In the genomic region with DNA sequence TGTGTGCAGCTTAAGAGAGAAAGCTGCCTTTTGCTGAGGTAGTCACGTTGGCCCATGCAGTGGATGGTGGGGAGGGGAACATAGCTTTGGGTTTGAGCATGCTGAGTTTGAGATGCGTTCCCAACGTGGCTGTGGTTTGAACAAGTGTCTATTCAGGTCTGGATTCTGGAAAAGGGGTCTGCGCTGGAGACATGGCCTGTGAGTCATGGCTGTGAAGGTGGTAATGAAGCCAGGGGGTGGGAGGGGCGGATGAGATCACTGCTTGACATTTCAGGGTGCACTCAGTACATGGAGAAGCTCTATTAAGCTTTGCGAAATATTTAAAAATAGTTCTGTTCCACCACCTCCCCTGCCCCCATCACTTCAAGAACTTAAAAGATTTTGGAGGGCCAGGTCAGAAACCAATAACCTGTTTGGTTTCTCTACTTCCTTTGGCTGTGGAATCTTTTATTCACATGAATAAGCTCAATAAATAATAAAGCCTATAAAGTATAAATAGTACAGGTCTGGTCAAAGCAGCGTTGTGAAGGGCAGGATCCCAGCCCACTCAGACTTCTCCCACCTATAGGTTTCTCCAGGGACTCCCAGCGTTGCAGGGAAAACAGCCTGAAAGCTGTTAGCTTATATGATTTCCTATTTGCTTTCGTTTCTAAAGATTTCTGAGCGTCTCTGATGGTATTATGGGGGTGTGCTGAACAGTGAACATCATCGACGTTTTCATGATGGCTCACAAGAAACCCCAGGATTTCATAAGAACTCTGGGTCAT, we compare ENCODE assay signal across 12 cellular contexts.
"Had no signal": no experiment of that assay in that cellular context is flagged by ENCODE, and none has a peak within 500 bp of the region (broad histone marks: within the 10 kb centered on the region; RNA-seq: fewer than 3 reads in every experiment).

No MANE protein-coding gene starts in this region.

- H3K36me3 ChIP-seq: tibial artery had no signal

- H3K4me1 ChIP-seq: tibial artery had no signal

- H3K4me1 Mint-ChIP-seq: activated naive CD8-positive, alpha-beta T cell treated with anti-CD3 and anti-CD28 coated beads, Interleukin-2, amount 10 ng/mL, durations not matched to agents 7 days and 5 days; T-cell had no signal

- H3K27ac Mint-ChIP-seq: activated naive CD8-positive, alpha-beta T cell treated with anti-CD3 and anti-CD28 coated beads, Interleukin-2, amount 10 ng/mL, durations not matched to agents 7 days and 5 days; T-cell had no signal

- H3K27me3 ChIP-seq: dorsolateral prefrontal cortex, tibial artery had no signal

- H3K79me2 ChIP-seq: hepatocyte had no signal

- H3K4me3 Mint-ChIP-seq: activated naive CD8-positive, alpha-beta T cell treated with anti-CD3 and anti-CD28 coated beads, Interleukin-2, amount 10 ng/mL, durations not matched to agents 7 days and 5 days; T-cell had no signal

- H3K36me3 Mint-ChIP-seq: activated naive CD8-positive, alpha-beta T cell treated with anti-CD3 and anti-CD28 coated beads, Interleukin-2, amount 10 ng/mL, durations not matched to agents 7 days and 5 days; T-cell had no signal

- H3K27me3 Mint-ChIP-seq: activated naive CD8-positive, alpha-beta T cell treated with anti-CD3 and anti-CD28 coated beads, Interleukin-2, amount 10 ng/mL, durations not matched to agents 7 days and 5 days had no signal

- H3K4me3 ChIP-seq: dorsolateral prefrontal cortex, hepatocyte, tibial artery had no signal

- H2AFZ ChIP-seq: hepatocyte had no signal

- H3K4me2 ChIP-seq: hepatocyte had no signal

- H3K27ac ChIP-seq: dorsolateral prefrontal cortex, hepatocyte, tibial artery had no signal

- DNase-seq: activated CD4-positive, CD25-positive, alpha-beta regulatory T cell treated with anti-CD3 and anti-CD28 coated beads, Interleukin-2, amount 50 U/mL, for 72 hours; activated naive CD4-positive, alpha-beta T cell; activated naive CD8-positive, alpha-beta T cell treated with anti-CD3 and anti-CD28 coated beads, Interleukin-2, amount 10 ng/mL, durations not matched to agents 7 days and 5 days; dorsolateral prefrontal cortex; posterior cingulate gyrus; stimulated activated CD4-positive, alpha-beta T cell treated with anti-CD3 and anti-CD28 coated beads, Interleukin-15, amount 100 ng/mL, for 24 hours; stimulated activated CD4-positive, alpha-beta T cell treated with anti-CD3 and anti-CD28 coated beads, Interleukin-4, amount 100 ng/mL, for 1 hour; stimulated activated naive CD4-positive, alpha-beta T cell; T-cell; T1000; tibial artery had no signal

- H3K9me3 ChIP-seq: tibial artery had no signal
